1 cellular context compared by ENCODE assay signal in genomic region chr2:239318790-239319189, GRCh38.
TF ChIP-seq lines count a peak whose summit lies in the region.

No MANE protein-coding gene starts in this region.

TF ChIP-seq in WTC11, 78 proteins besides CTCF, POLR2A, EP300 and RAD21 (continued from another document):
- TF ChIP-seq ARID4B (CRISPR knock-in tag; IDR thresholded peaks at IDR 0.05; ENCODE audit: borderline replicate concordance): no peak
- no peak for TF ChIP-seq ATF1 (CRISPR knock-in tag; IDR thresholded peaks at IDR 0.05)
- no peak for TF ChIP-seq ERG (CRISPR knock-in tag; IDR thresholded peaks at IDR 0.05)
- no peak for TF ChIP-seq ZNF317 (CRISPR knock-in tag; IDR thresholded peaks at IDR 0.05; ENCODE audit: borderline replicate concordance, low read depth)
- TF ChIP-seq, protein P1, sequence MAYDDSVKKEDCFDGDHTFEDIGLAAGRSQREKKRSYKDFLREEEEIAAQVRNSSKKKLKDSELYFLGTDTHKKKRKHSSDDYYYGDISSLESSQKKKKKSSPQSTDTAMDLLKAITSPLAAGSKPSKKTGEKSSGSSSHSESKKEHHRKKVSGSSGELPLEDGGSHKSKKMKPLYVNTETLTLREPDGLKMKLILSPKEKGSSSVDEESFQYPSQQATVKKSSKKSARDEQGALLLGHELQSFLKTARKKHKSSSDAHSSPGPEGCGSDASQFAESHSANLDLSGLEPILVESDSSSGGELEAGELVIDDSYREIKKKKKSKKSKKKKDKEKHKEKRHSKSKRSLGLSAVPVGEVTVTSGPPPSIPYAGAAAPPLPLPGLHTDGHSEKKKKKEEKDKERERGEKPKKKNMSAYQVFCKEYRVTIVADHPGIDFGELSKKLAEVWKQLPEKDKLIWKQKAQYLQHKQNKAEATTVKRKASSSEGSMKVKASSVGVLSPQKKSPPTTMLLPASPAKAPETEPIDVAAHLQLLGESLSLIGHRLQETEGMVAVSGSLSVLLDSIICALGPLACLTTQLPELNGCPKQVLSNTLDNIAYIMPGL (CRISPR knock-in tag; IDR thresholded peaks at IDR 0.05): no peak
